23 cellular contexts compared by ENCODE assay signal in the genomic region with DNA sequence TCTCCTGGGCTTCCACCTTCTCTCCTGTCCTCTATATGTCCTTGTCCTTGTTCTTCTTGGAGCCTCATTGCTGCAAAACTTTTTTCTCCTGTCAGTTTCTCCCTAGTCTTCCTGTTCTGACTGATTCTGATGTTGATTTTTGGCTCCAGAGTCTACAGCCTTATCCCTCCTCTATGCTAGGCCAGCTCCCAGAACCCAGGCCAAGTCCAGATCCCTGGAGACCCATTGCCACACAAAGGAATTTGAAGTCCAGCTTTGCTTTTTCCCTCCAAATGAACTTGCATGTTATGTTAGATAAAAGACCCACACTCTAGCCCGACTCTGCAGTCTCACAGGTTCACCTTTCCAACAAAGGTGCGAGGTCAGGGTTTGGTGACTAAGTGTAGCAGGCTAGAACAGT.
DNase-seq lines count a peak whose midpoint lies in the region; ATAC-seq and TF ChIP-seq lines count a peak whose summit lies in the region.
"Had no signal": no experiment of that assay in that cellular context is flagged by ENCODE, and none has a peak within 500 bp of the region (broad histone marks: within the 10 kb centered on the region; RNA-seq: fewer than 3 reads in every experiment).

No MANE protein-coding gene starts in this region.

- no peak overlapping the region for H3K4me3 ChIP-seq in mesenchymal stem cell (ENCODE audit: insufficient read depth in 1 of 2, low read depth in 1 of 2, low read length in 2 of 2)
- H3K4me3 ChIP-seq in thoracic aorta, result no peak overlapping the region
- no peak overlapping the region for H3K4me3 ChIP-seq in aorta (ENCODE audit: low read length in 2 of 2)
- H3K4me3 ChIP-seq in testis, result no peak overlapping the region
- H3K4me3 ChIP-seq: BLaER1, GM12878 had no signal

- DNase-seq in mesenchymal stem cell, result no peak
- peak; percentile 20 for DNase-seq in thoracic aorta (ENCODE audit: low spot score)
- DNase-seq in aorta, result peak; percentile 78 to 86
- no peak for DNase-seq in testis
- DNase-seq in mucosa of gallbladder (ENCODE audit: low spot score), result no peak
- DNase-seq in effector CD8-positive, alpha-beta T cell (lab: John Stamatoyannopoulos, UW), result no peak
- DNase-seq: 8988T; ACHN; BE2C; C1 segment of cervical spinal cord; CD4-positive, alpha-beta memory T cell; CD4-positive, CD25-positive, alpha-beta regulatory T cell; CD8-positive, alpha-beta memory T cell; COR-L47; DMS 273 treated with DMSO at 0.1 percent for 48 hours; DMS153; DMS53; DMS79; DND-41; EL; GDM1 had no signal

- ATAC-seq in thoracic aorta (ENCODE audit: insufficient number of reproducible peaks, low FRiP score, low read depth), result no peak
- ATAC-seq in aorta (ENCODE audit: low FRiP score), result peak; percentile 58
- ATAC-seq: GM12878 had no signal

- no peak overlapping the region for H2BK120ac ChIP-seq in mesenchymal stem cell (ENCODE audit: low read depth, low read length)

- no peaks in the 10 kb centered on the region for H3K36me3 ChIP-seq in mesenchymal stem cell (ENCODE audit: control insufficient read depth in 1 of 2, insufficient read depth in 2 of 2, low read depth in 1 of 2, low read length in 2 of 2)
- H3K36me3 ChIP-seq in thoracic aorta, result no peaks in the 10 kb centered on the region
- no peaks in the 10 kb centered on the region for H3K36me3 ChIP-seq in aorta (ENCODE audit: control insufficient read depth in 1 of 2, insufficient read depth in 2 of 2, low read length in 1 of 2)
- no peaks in the 10 kb centered on the region for H3K36me3 ChIP-seq in testis (ENCODE audit: low read depth, missing control alignments)
- H3K36me3 ChIP-seq: BE2C, BLaER1 had no signal

- H2BK5ac ChIP-seq in mesenchymal stem cell (ENCODE audit: low read depth, low read length, poor library complexity, severe bottlenecking), result no peak overlapping the region

- H3K4me1 ChIP-seq in mesenchymal stem cell (ENCODE audit: control insufficient read depth, insufficient read depth, low read depth, low read length) (no peaks in the 10 kb centered on the region), thoracic aorta (ENCODE audit: control insufficient read depth in 1 of 2, low read depth in 2 of 2) (peaks cover 18 to 44% of the 10 kb centered on the region in 2 donors), aorta (ENCODE audit: control insufficient read depth in 1 of 2, insufficient read depth in 2 of 2, low read length in 2 of 2) (no peaks in the 10 kb centered on the region), testis (no peaks in the 10 kb centered on the region)
- H3K4me1 ChIP-seq: BE2C had no signal

- H3K18ac ChIP-seq in mesenchymal stem cell (ENCODE audit: low read depth in 1 of 2, low read length in 2 of 2), result no peak overlapping the region

- H4K91ac ChIP-seq in mesenchymal stem cell (ENCODE audit: low read length), result no peak overlapping the region

- H3K27me3 ChIP-seq in mesenchymal stem cell (ENCODE audit: control insufficient read depth in 1 of 2, insufficient read depth in 1 of 2, low read length in 2 of 2) (no peaks in the 10 kb centered on the region), thoracic aorta (replicated peaks; ENCODE audit: insufficient read depth) (no peaks in the 10 kb centered on the region), aorta (ENCODE audit: control insufficient read depth in 1 of 2, insufficient read depth in 2 of 2, low read length in 1 of 2) (no peaks in the 10 kb centered on the region), testis (no peaks in the 10 kb centered on the region)
- H3K27me3 ChIP-seq: BE2C, BLaER1 had no signal

- no peak overlapping the region for H3K9ac ChIP-seq in mesenchymal stem cell (ENCODE audit: low read length)
- H3K9ac ChIP-seq: BLaER1 had no signal

- no peak overlapping the region for H2AFZ ChIP-seq in mesenchymal stem cell (ENCODE audit: low read depth, low read length)

- no peak overlapping the region for H3K27ac ChIP-seq in mesenchymal stem cell (ENCODE audit: low read length, poor library complexity, severe bottlenecking)
- H3K27ac ChIP-seq in thoracic aorta, result peak overlapping the region; percentile 16 to 43
- peak overlapping the region in 1 of 2 donors; percentile 37 for H3K27ac ChIP-seq in aorta (ENCODE audit: low read depth in 1 of 2, low read length in 2 of 2)
- no peak overlapping the region for H3K27ac ChIP-seq in testis
- H3K27ac ChIP-seq: BLaER1 had no signal

- no peak for TF ChIP-seq CTCF in thoracic aorta (IDR thresholded peaks at IDR 0.05)
- no peak for TF ChIP-seq CTCF in testis (IDR thresholded peaks at IDR 0.05)

- no peak overlapping the region for H3K4ac ChIP-seq in mesenchymal stem cell (ENCODE audit: low read depth in 1 of 2, low read length in 2 of 2)

- 30% methylated on average over 2 of the region's 2 CpGs for WGBS in mesenchymal stem cell
- WGBS in aorta, 2 donors, result 9 to 10% methylated on average over 2 of the region's 2 CpGs
- 89 to 97% methylated on average over 2 of the region's 2 CpGs for WGBS in testis, 2 donors

- no peaks in the 10 kb centered on the region for H3K79me1 ChIP-seq in mesenchymal stem cell (replicated peaks; ENCODE audit: low read length, poor library complexity, severe bottlenecking)

- no peak for TF ChIP-seq POLR2A in testis (IDR thresholded peaks at IDR 0.05)

- no peak overlapping the region for H3K14ac ChIP-seq in mesenchymal stem cell (ENCODE audit: low read length in 2 of 2)

- no peak overlapping the region for H4K8ac ChIP-seq in mesenchymal stem cell (ENCODE audit: low read length)

- no peak overlapping the region for H2BK15ac ChIP-seq in mesenchymal stem cell (ENCODE audit: low read depth, poor library complexity, severe bottlenecking)

- no peak overlapping the region for H2BK12ac ChIP-seq in mesenchymal stem cell (ENCODE audit: low read length in 2 of 2)

- no peak overlapping the region for H2AK5ac ChIP-seq in mesenchymal stem cell (ENCODE audit: low read length, severe bottlenecking)

- H3K9me3 ChIP-seq in mesenchymal stem cell (ENCODE audit: control insufficient read depth, low read length) (peaks cover 29% of the 10 kb centered on the region), thoracic aorta (peaks cover 3% of the 10 kb centered on the region), aorta (ENCODE audit: control insufficient read depth, low read length) (no peaks in the 10 kb centered on the region), testis (no peaks in the 10 kb centered on the region)
- H3K9me3 ChIP-seq: BE2C had no signal

- intact Hi-C loops in aorta (cut with DNase I) (loop anchor here in 1 of 2 donors (10.0 kb wide), 1 partner anchor 198 kb away; no protein-coding TSS in a partner anchor), testis (cut with DNase I; ENCODE audit: low total_unique reads) (no loop called here)

- H3K4me2 ChIP-seq in mesenchymal stem cell (ENCODE audit: low read length, poor library complexity, severe bottlenecking), result peak overlapping the region; percentile 11
- H3K4me2 ChIP-seq: BLaER1 had no signal

- H3K23ac ChIP-seq in mesenchymal stem cell (ENCODE audit: low read length in 2 of 2), result no peak overlapping the region

Comparison
In these comparisons a context has a peak if more than half of its experiments do, and no peak if none do; other contexts are left out.
1. DNase-seq: peak in thoracic aorta (single experiment) and aorta (2 of 2); none in mesenchymal stem cell (single experiment), testis (single experiment), mucosa of gallbladder (single experiment) and effector CD8-positive, alpha-beta T cell (single experiment).
2. H3K27ac ChIP-seq: peak in thoracic aorta (2 of 2); none in mesenchymal stem cell (single experiment) and testis (0 of 2).